13 cellular contexts compared by ENCODE assay signal in genomic region chr9:89687216-89687615, GRCh38.
A peak's percentile ranks its signal among the peaks of the same experiment; 100 is the strongest.
DNase-seq lines count a peak whose midpoint lies in the region; ATAC-seq, FAIRE-seq and TF ChIP-seq lines count a peak whose summit lies in the region.
"Had no signal": no experiment of that assay in that cellular context is flagged by ENCODE, and none has a peak within 500 bp of the region (broad histone marks: within the 10 kb centered on the region; RNA-seq: fewer than 3 reads in every experiment).

No MANE protein-coding gene starts in this region.

- no peaks in the 10 kb centered on the region for H3K9me3 ChIP-seq in mucosa of descending colon
- no peaks in the 10 kb centered on the region for H3K9me3 ChIP-seq in small intestine (ENCODE audit: control insufficient read depth, low read depth)

- FAIRE-seq in small intestine (lab: Jason Lieb, UNC): no peak
- FAIRE-seq: G401.6 had no signal

- intact Hi-C loops in mucosa of descending colon (cut with DNase I, micrococcal nuclease): no loop called here

- no peaks in the 10 kb centered on the region for H3K36me3 ChIP-seq in mucosa of descending colon (ENCODE audit: low read depth)
- no peaks in the 10 kb centered on the region for H3K36me3 ChIP-seq in small intestine (ENCODE audit: control insufficient read depth in 2 of 2, insufficient read depth in 2 of 2, low read length in 2 of 2)

- H3K4me3 ChIP-seq in mucosa of descending colon: no peak overlapping the region
- H3K4me3 ChIP-seq in small intestine (ENCODE audit: low read depth in 1 of 2, low read length in 2 of 2): no peak overlapping the region
- H3K4me3 ChIP-seq: coronary artery had no signal

- TF ChIP-seq CTCF in mucosa of descending colon (IDR thresholded peaks at IDR 0.05): no peak

- no peak overlapping the region for H3K27ac ChIP-seq in small intestine (ENCODE audit: low read depth in 1 of 2, low read length in 1 of 2)

- DNase-seq in DMS53 treated with DMSO at 0.1 percent for 48 hours (lab: John Stamatoyannopoulos, UW; ENCODE audit: unreplicated experiment) (peak; percentile 33), NCI-H2029 treated with DMSO at 0.1 percent for 48 hours (lab: John Stamatoyannopoulos, UW) (peak; percentile 67), NCI-H774 (lab: John Stamatoyannopoulos, UW) (peak; percentile 34), mucosa of descending colon (no peak), small intestine (no peak)
- DNase-seq: activated CD4-positive, CD25-positive, alpha-beta regulatory T cell treated with anti-CD3 and anti-CD28 coated beads, Interleukin-2, amount 50 U/mL, for 72 hours; activated naive CD8-positive, alpha-beta T cell treated with anti-CD3 and anti-CD28 coated beads for 36 hours; NCI-H1930; T1000 had no signal

- H3K4me1 ChIP-seq in mucosa of descending colon (ENCODE audit: low read depth): peaks cover 2% of the 10 kb centered on the region
- no peaks in the 10 kb centered on the region for H3K4me1 ChIP-seq in small intestine (ENCODE audit: control insufficient read depth in 2 of 2, insufficient read depth in 1 of 2, low read depth in 1 of 2, low read length in 1 of 2)

- ATAC-seq in mucosa of descending colon: peak; percentile 65
- ATAC-seq in GM18858 (IDR thresholded peaks at IDR 0.05; ENCODE audit: unreplicated experiment): no peak
- ATAC-seq in GM18873 (IDR thresholded peaks at IDR 0.05; ENCODE audit: low FRiP score, unreplicated experiment): no peak

- WGBS in small intestine, 3 donors: 38 to 70% (median 46%) methylated on average over 3 of the region's 3 CpGs

- no peaks in the 10 kb centered on the region for H3K27me3 ChIP-seq in small intestine (ENCODE audit: control insufficient read depth in 2 of 2, insufficient read depth in 2 of 2, low read length in 2 of 2)

Comparison
In these comparisons a context has a peak if more than half of its experiments do, and no peak if none do; other contexts are left out.
1. DNase-seq: peak in DMS53 treated with DMSO at 0.1 percent for 48 hours (single experiment), NCI-H2029 treated with DMSO at 0.1 percent for 48 hours (single experiment) and NCI-H774 (single experiment); none in mucosa of descending colon (0 of 3) and small intestine (single experiment).